In genomic region chr1:165543651-165544452, GRCh38 we compare ENCODE assay signal across 9 cellular contexts. TPM values are rescaled to one million over a fixed set of nuclear protein-coding genes. Genes with fewer than 3 reads are reported as not detected.
DNase-seq lines count a peak whose midpoint lies in the region; ATAC-seq, FAIRE-seq and TF ChIP-seq lines count a peak whose summit lies in the region.
"Had no signal": no experiment of that assay in that cellular context is flagged by ENCODE, and none has a peak within 500 bp of the region (broad histone marks: within the 10 kb centered on the region; RNA-seq: fewer than 3 reads in every experiment).

A gene with protein sequence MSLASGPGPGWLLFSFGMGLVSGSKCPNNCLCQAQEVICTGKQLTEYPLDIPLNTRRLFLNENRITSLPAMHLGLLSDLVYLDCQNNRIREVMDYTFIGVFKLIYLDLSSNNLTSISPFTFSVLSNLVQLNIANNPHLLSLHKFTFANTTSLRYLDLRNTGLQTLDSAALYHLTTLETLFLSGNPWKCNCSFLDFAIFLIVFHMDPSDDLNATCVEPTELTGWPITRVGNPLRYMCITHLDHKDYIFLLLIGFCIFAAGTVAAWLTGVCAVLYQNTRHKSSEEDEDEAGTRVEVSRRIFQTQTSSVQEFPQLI (plus strand): TSS chr1:165544000. CDS start chr1:165544297, 297 bp downstream.

- H3K18ac ChIP-seq in H1 (ENCODE audit: extremely low read depth, low read length) (no peak within 1 kb of the TSS; the same call in 1 of the 2 replicates), mesendoderm (ENCODE audit: low read length) (no peak within 1 kb of the TSS)

- no peaks in the 10 kb centered on the region for H4K20me1 ChIP-seq in H1 (replicated peaks in 1 of 2; ENCODE audit: control insufficient read depth in 1 of 2, insufficient read depth in 2 of 2, low read length in 2 of 2)

- H2AK5ac ChIP-seq in H1 (ENCODE audit: low read depth, low read length), result no peak within 1 kb of the TSS
- H2AK5ac ChIP-seq in mesendoderm (ENCODE audit: low read length), result no peak within 1 kb of the TSS

- H3K27ac ChIP-seq in H1 (ENCODE audit: low read depth, low read length) (no peak within 1 kb of the TSS), mesendoderm (ENCODE audit: low read depth, low read length) (no peak within 1 kb of the TSS)
- H3K27ac ChIP-seq: PC-9 had no signal

- TF ChIP-seq EP300 in H1 (IDR thresholded peaks at IDR 0.05; ENCODE audit: borderline replicate concordance in 1 of 2, low read depth in 2 of 2, low read length in 2 of 2), result no peak

- H3K4me3 ChIP-seq in H1 (ENCODE audit: extremely low read depth in 1 of 4, insufficient read depth in 2 of 4, low read depth in 3 of 4, low read length in 4 of 4) (peak within 1 kb of the TSS in 2 of 4 experiments; percentile 5 to 33; a peak in 3 of 8 replicates), mesendoderm (ENCODE audit: low read length) (no peak within 1 kb of the TSS)
- H3K4me3 ChIP-seq: PC-9 had no signal

- H3K4ac ChIP-seq in H1 (replicated peaks; ENCODE audit: insufficient read length, low read depth, low read length) (no peak within 1 kb of the TSS), mesendoderm (ENCODE audit: low read depth, low read length) (no peak within 1 kb of the TSS)

- H3K27me3 ChIP-seq in H1 (replicated peaks in 1 of 4; ENCODE audit: control insufficient read depth in 3 of 4, extremely low read depth in 1 of 4, insufficient read depth in 3 of 4, low read length in 3 of 4), result peaks cover 0 to 12% (median 8%) of the 10 kb centered on the region in 4 experiments; a peak in 4 of 7 replicates
- no peaks in the 10 kb centered on the region for H3K27me3 ChIP-seq in mesendoderm (ENCODE audit: insufficient read depth, low read length, poor library complexity)

- POLR2A ChIA-PET in H1 (lab: Charles Lee; ENCODE audit: partially characterized antibody), result interaction anchor here (0.9 kb wide), 1 partner anchor 38 kb away, joined by 3 read pairs; no protein-coding TSS in a partner anchor

- no peak within 1 kb of the TSS for H3K56ac ChIP-seq in H1 (replicated peaks; ENCODE audit: insufficient read length, low read depth, low read length)
- H3K56ac ChIP-seq in mesendoderm (ENCODE audit: low read length), result no peak within 1 kb of the TSS

- H2AFZ ChIP-seq in H1 (ENCODE audit: low read length), result peak within 1 kb of the TSS; percentile 21
- H2AFZ ChIP-seq: PC-9 had no signal

- peak within 1 kb of the TSS; percentile 39 for H4K91ac ChIP-seq in H1 (replicated peaks; ENCODE audit: insufficient read length, low read length)

- H2BK5ac ChIP-seq in H1 (ENCODE audit: low read depth, low read length) (0 out of 2 replicates have a peak within 1 kb of the TSS, but pooled peaks have one; percentile 25), mesendoderm (ENCODE audit: low read length) (no peak within 1 kb of the TSS)

- no peak within 1 kb of the TSS for H2BK120ac ChIP-seq in H1 (replicated peaks; ENCODE audit: low read depth, low read length)
- no peak within 1 kb of the TSS for H2BK120ac ChIP-seq in mesendoderm (ENCODE audit: low read depth, low read length)

- DNase-seq in DMS 273 treated with DMSO at 0.1 percent for 48 hours (lab: John Stamatoyannopoulos, UW) (peak; percentile 32), NCI-H2081 treated with DMSO at 0.1 percent for 48 hours (lab: John Stamatoyannopoulos, UW) (peak; percentile 37), H1 (ENCODE audit: low read depth in 1 of 2, low spot score in 2 of 2) (peak in 1 of 2 experiments; percentile 66), mesendoderm (peak; percentile 83), activated gamma-delta T cell treated with Interleukin-2 at 50 U/mL for 16 hours (no peak), CD1c-positive myeloid dendritic cell (ENCODE audit: extremely low spot score) (no peak)

- H3K36me3 ChIP-seq in H1 (ENCODE audit: control insufficient read depth in 2 of 4, insufficient read depth in 4 of 4, low read length in 3 of 4), result no peaks in the 10 kb centered on the region
- H3K36me3 ChIP-seq in mesendoderm (ENCODE audit: control insufficient read depth, insufficient read depth, low read length), result no peaks in the 10 kb centered on the region

- no peak within 1 kb of the TSS for H3K14ac ChIP-seq in H1 (ENCODE audit: insufficient read length)

- no peak for ATAC-seq in GM21423 (IDR thresholded peaks at IDR 0.05; ENCODE audit: unreplicated experiment)
- ATAC-seq in HG03039 (IDR thresholded peaks at IDR 0.05; ENCODE audit: unreplicated experiment), result no peak

- peak in 1 of 2 experiments; percentile 4; a peak in 1 of 4 replicates for TF ChIP-seq RAD21 in H1 (IDR thresholded peaks at IDR 0.05 in 1 of 2, conservative IDR thresholded peaks at IDR 0.05 in 1 of 2; ENCODE audit: low read depth in 2 of 2, low read length in 2 of 2)

- peak within 1 kb of the TSS; percentile 77 for H2BK20ac ChIP-seq in H1 (ENCODE audit: low read length)

- 0 out of 3 replicates have a peak, but pooled peaks of 1 of the 2 experiments have one; percentile 23 for TF ChIP-seq POLR2A in H1 (IDR thresholded peaks at IDR 0.05; ENCODE audit: control extremely low read depth in 1 of 2, low read depth in 2 of 2, low read length in 2 of 2)

- no peaks in the 10 kb centered on the region for H3K23me2 ChIP-seq in H1 (ENCODE audit: low read depth, low read length)

- H2BK15ac ChIP-seq in H1 (ENCODE audit: low read length), result peak within 1 kb of the TSS; percentile 89
- H2BK15ac ChIP-seq in mesendoderm (replicated peaks; ENCODE audit: low read depth), result no peak within 1 kb of the TSS

- H4K8ac ChIP-seq in H1 (ENCODE audit: extremely low read depth, insufficient read depth, low read length) (no peak within 1 kb of the TSS), mesendoderm (ENCODE audit: low read depth, low read length) (no peak within 1 kb of the TSS)

- no peak for TF ChIP-seq CTCF in H1 (IDR thresholded peaks at IDR 0.05; ENCODE audit: control extremely low read depth in 1 of 3, insufficient read depth in 1 of 3, low read depth in 1 of 3, low read length in 3 of 3)

- peaks cover 4 to 10% (median 7%) of the 10 kb centered on the region in 4 experiments; a peak in 5 of 7 replicates for H3K4me1 ChIP-seq in H1 (replicated peaks in 1 of 4; ENCODE audit: control insufficient read depth in 3 of 4, insufficient read depth in 4 of 4, low read length in 3 of 4)
- peaks cover 6% of the 10 kb centered on the region for H3K4me1 ChIP-seq in mesendoderm (ENCODE audit: control insufficient read depth, low read depth, low read length)

- H2BK12ac ChIP-seq in H1 (ENCODE audit: low read depth, low read length), result peak within 1 kb of the TSS; percentile 60; the same call in 1 of the 2 replicates

- H3K4me2 ChIP-seq in H1 (ENCODE audit: insufficient read depth in 1 of 2, low read depth in 2 of 2, low read length in 2 of 2), result peak within 1 kb of the TSS; percentile 40 to 43
- H3K4me2 ChIP-seq in mesendoderm (ENCODE audit: low read length), result no peak within 1 kb of the TSS
- H3K4me2 ChIP-seq: PC-9 had no signal

- H3K79me1 ChIP-seq in H1 (ENCODE audit: low read depth, low read length) (no peaks in the 10 kb centered on the region), mesendoderm (ENCODE audit: low read length) (no peaks in the 10 kb centered on the region)

- no peaks in the 10 kb centered on the region for H3K9me3 ChIP-seq in H1 (ENCODE audit: insufficient read depth in 2 of 2, low read depth in 1 of 2, low read length in 1 of 2)

- H3K9ac ChIP-seq in H1 (replicated peaks in 1 of 4; ENCODE audit: extremely low read depth in 1 of 4, low read depth in 3 of 4, low read length in 3 of 4) (no peak within 1 kb of the TSS), mesendoderm (ENCODE audit: low read length) (no peak within 1 kb of the TSS)

- H3K23ac ChIP-seq in H1 (ENCODE audit: insufficient read length) (no peak within 1 kb of the TSS), mesendoderm (ENCODE audit: low read length) (no peak within 1 kb of the TSS)

- WGBS in H1 (ENCODE audit: extremely low coverage in 1 of 2, insufficient coverage in 1 of 2, insufficient read length in 1 of 2, insufficient replicate concordance in 2 of 2, low coverage in 1 of 2, low lambda C conversion rate in 2 of 2, missing lambda C conversion rate in 1 of 2), 2 experiments, result 29% methylated on average over 12 of the region's 12 CpGs; no CpG with 5 or more reads in 1 of the 2 experiments
- WGBS in mesendoderm (ENCODE audit: extremely low coverage, insufficient coverage, low lambda C conversion rate), result no CpG with 5 or more reads among the region's 12 CpGs

- H4K5ac ChIP-seq in H1 (ENCODE audit: insufficient read length, low read depth, low read length) (peak within 1 kb of the TSS; percentile 29), mesendoderm (ENCODE audit: low read length) (no peak within 1 kb of the TSS)

- H3K79me2 ChIP-seq in H1 (ENCODE audit: control insufficient read depth in 1 of 2, insufficient read depth in 2 of 2, low read length in 2 of 2), result no peaks in the 10 kb centered on the region
- no peaks in the 10 kb centered on the region for H3K79me2 ChIP-seq in mesendoderm (ENCODE audit: control insufficient read depth, insufficient read depth, low read length)

- CTCF ChIA-PET in H1 (lab: Charles Lee; ENCODE audit: partially characterized antibody), result interaction anchor here (0.6 to 1.7 kb wide), 7 partner anchors 9 to 174 kb away, joined by 3 to 7 read pairs (median 3); no protein-coding TSS in a partner anchor

- peak; percentile 48 for FAIRE-seq in H1 (lab: Jason Lieb, UNC)

TF ChIP-seq in H1, 55 proteins besides CTCF, POLR2A, EP300 and RAD21 (continues in another document):
- TF ChIP-seq, protein P1, sequence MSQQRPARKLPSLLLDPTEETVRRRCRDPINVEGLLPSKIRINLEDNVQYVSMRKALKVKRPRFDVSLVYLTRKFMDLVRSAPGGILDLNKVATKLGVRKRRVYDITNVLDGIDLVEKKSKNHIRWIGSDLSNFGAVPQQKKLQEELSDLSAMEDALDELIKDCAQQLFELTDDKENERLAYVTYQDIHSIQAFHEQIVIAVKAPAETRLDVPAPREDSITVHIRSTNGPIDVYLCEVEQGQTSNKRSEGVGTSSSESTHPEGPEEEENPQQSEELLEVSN (IDR thresholded peaks at IDR 0.05), result peak; percentile 83
- TF ChIP-seq CREB1 (IDR thresholded peaks at IDR 0.05) (peak; percentile 64), SUZ12 (IDR thresholded peaks at IDR 0.05; ENCODE audit: low read length) (no peak)

RNA-seq across cellular contexts. Expression of the gene that starts here (rescaled TPM):
- total RNA-seq in H1 (2021; fragmentation: NEBNext Ultra II Directional; extraction: Animal tissue kit (Norgen Biotek cat#: 25700)), result not detected in 2 replicates
- polyA plus RNA-seq in H1 (2011; rRNA removed), result 0.05 TPM in 1 of 2 replicates, not detected in the other
- not detected for polyA plus RNA-seq in H1 (2011; cell fraction: cytosol; rRNA removed)
- polyA plus RNA-seq in H1 (2011; cell fraction: nucleus; rRNA removed), result not detected
- polyA plus RNA-seq in H1 (2012, experiment 1 of 2), result not detected in 4 replicates
- polyA plus RNA-seq in H1 (2012, experiment 2 of 2), result not detected
- polyA plus RNA-seq in H1 (2013, experiment 1 of 2), result 0.08 TPM
- polyA plus RNA-seq in H1 (2013, experiment 2 of 2), result 0.04 TPM
- not detected in 2 replicates for polyA minus RNA-seq in H1 (2011; rRNA and poly(A)+ RNA removed)
- not detected for polyA minus RNA-seq in H1 (2011; cell fraction: cytosol; rRNA and poly(A)+ RNA removed)
- polyA minus RNA-seq in H1 (2011; cell fraction: nucleus; rRNA and poly(A)+ RNA removed), result 1.1 TPM
- 0.04 TPM for polyA plus RNA-seq in mesendoderm (2013, experiment 1 of 2)
- 0.03 TPM for polyA plus RNA-seq in mesendoderm (2013, experiment 2 of 2)
- total RNA-seq: PC-9 had no signal

Comparison
In these comparisons a context has a peak if more than half of its experiments do, and no peak if none do; other contexts are left out.
1. DNase-seq: peak in DMS 273 treated with DMSO at 0.1 percent for 48 hours (single experiment), NCI-H2081 treated with DMSO at 0.1 percent for 48 hours (single experiment) and mesendoderm (single experiment); none in activated gamma-delta T cell treated with Interleukin-2 at 50 U/mL for 16 hours (single experiment) and CD1c-positive myeloid dendritic cell (single experiment).